11 cellular contexts compared by ENCODE assay signal in genomic region chr12:104738371-104738710, GRCh38.
DNase-seq lines count a peak whose midpoint lies in the region; ATAC-seq, FAIRE-seq and TF ChIP-seq lines count a peak whose summit lies in the region.
"Had no signal": no experiment of that assay in that cellular context is flagged by ENCODE, and none has a peak within 500 bp of the region (broad histone marks: within the 10 kb centered on the region; RNA-seq: fewer than 3 reads in every experiment).

No MANE protein-coding gene starts in this region.

- no peaks in the 10 kb centered on the region for H3K27me3 ChIP-seq in neuronal stem cell (ENCODE audit: control insufficient read depth in 3 of 3, insufficient read depth in 3 of 3, low read depth in 1 of 3, low read length in 3 of 3)
- H3K27me3 ChIP-seq: heart right ventricle had no signal

- H2AFZ ChIP-seq in neuronal stem cell (ENCODE audit: low read length), result peak overlapping the region; percentile 14

- no peak overlapping the region for H2BK5ac ChIP-seq in neuronal stem cell (ENCODE audit: low read length)

- no peak overlapping the region for H4K91ac ChIP-seq in neuronal stem cell (ENCODE audit: low read depth, low read length, poor library complexity)

- H3K18ac ChIP-seq in neuronal stem cell (ENCODE audit: low read length), result no peak overlapping the region

- no peak overlapping the region for H3K23ac ChIP-seq in neuronal stem cell (ENCODE audit: low read depth, low read length, poor library complexity)

- H3K4ac ChIP-seq in neuronal stem cell (ENCODE audit: low read length), result no peak overlapping the region

- H2BK15ac ChIP-seq in neuronal stem cell (ENCODE audit: low read length), result no peak overlapping the region

- DNase-seq in DMS79 (lab: John Stamatoyannopoulos, UW) (peak; percentile 61), NCI-H2029 treated with DMSO at 0.1 percent for 48 hours (lab: John Stamatoyannopoulos, UW) (peak; percentile 36), neuronal stem cell (ENCODE audit: low spot score) (no peak), midbrain (lab: John Stamatoyannopoulos, UW) (no peak), C1 segment of cervical spinal cord (lab: John Stamatoyannopoulos, UW) (no peak), GM12892 (ENCODE audit: insufficient read length) (no peak)
- no peak for DNase-seq in central memory CD8-positive, alpha-beta T cell (ENCODE audit: low spot score in 2 of 2)
- DNase-seq: activated naive CD4-positive, alpha-beta T cell; heart right ventricle; NCI-H1436 treated with DMSO at 0.1 percent for 48 hours; WERI-Rb-1 had no signal

- H3K4me2 ChIP-seq in neuronal stem cell (ENCODE audit: insufficient read depth, low read length, poor library complexity, severe bottlenecking), result no peak overlapping the region

- peaks cover 23% of the 10 kb centered on the region for H3K36me3 Mint-ChIP-seq in central memory CD8-positive, alpha-beta T cell (ENCODE audit: insufficient read depth)

- no peak overlapping the region for H3K4me3 ChIP-seq in neuronal stem cell (ENCODE audit: low read length in 2 of 2)
- H3K4me3 ChIP-seq: heart right ventricle had no signal

- no peaks in the 10 kb centered on the region for H3K36me3 ChIP-seq in neuronal stem cell (replicated peaks in 1 of 2; ENCODE audit: control insufficient read depth in 2 of 2, insufficient read depth in 2 of 2, low read length in 2 of 2)
- H3K36me3 ChIP-seq: heart right ventricle, WERI-Rb-1 had no signal

- H3K14ac ChIP-seq in neuronal stem cell (ENCODE audit: low read length), result no peak overlapping the region

- no peak overlapping the region for H2AK5ac ChIP-seq in neuronal stem cell (ENCODE audit: low read depth, low read length)

- no peak overlapping the region for H4K8ac ChIP-seq in neuronal stem cell (ENCODE audit: low read depth, low read length)

- no peak overlapping the region for H3K27ac ChIP-seq in neuronal stem cell (replicated peaks; ENCODE audit: low read length)
- H3K27ac ChIP-seq: heart right ventricle, WERI-Rb-1 had no signal

- H3K9me3 Mint-ChIP-seq in central memory CD8-positive, alpha-beta T cell, result no peaks in the 10 kb centered on the region

- WGBS in neuronal stem cell (ENCODE audit: extremely low coverage in 2 of 2, insufficient read length in 2 of 2, insufficient replicate concordance in 1 of 2), 2 donors, result no CpG with 5 or more reads among the region's 6 CpGs

- H3K9me3 ChIP-seq in neuronal stem cell (replicated peaks in 1 of 2; ENCODE audit: control insufficient read depth in 2 of 2, insufficient read depth in 1 of 2, low read depth in 1 of 2, low read length in 2 of 2), result no peaks in the 10 kb centered on the region
- H3K9me3 ChIP-seq: heart right ventricle had no signal

- H3K9ac ChIP-seq in neuronal stem cell (ENCODE audit: low read depth, low read length, poor library complexity), result no peak overlapping the region

- no peak overlapping the region for H2BK12ac ChIP-seq in neuronal stem cell (ENCODE audit: low read length)

- ATAC-seq in central memory CD8-positive, alpha-beta T cell (replicated peaks; ENCODE audit: extremely low read depth, poor library complexity, severe bottlenecking), result no peak
- ATAC-seq: heart right ventricle had no signal

- peaks cover 85% of the 10 kb centered on the region for H3K4me1 Mint-ChIP-seq in central memory CD8-positive, alpha-beta T cell

- no peak overlapping the region for H2BK120ac ChIP-seq in neuronal stem cell (ENCODE audit: low read depth, low read length)

- H3K4me1 ChIP-seq in neuronal stem cell (ENCODE audit: control insufficient read depth in 2 of 2, insufficient read depth in 1 of 2, low read depth in 1 of 2, low read length in 2 of 2), result peaks cover 21 to 23% of the 10 kb centered on the region in 2 donors

- peak overlapping the region; percentile 54 for H3K27ac Mint-ChIP-seq in central memory CD8-positive, alpha-beta T cell (ENCODE audit: low read depth)

- H3K79me1 ChIP-seq in neuronal stem cell (ENCODE audit: low read depth, low read length), result no peaks in the 10 kb centered on the region

- TF ChIP-seq POLR2A in GM12892 (IDR thresholded peaks at IDR 0.05; ENCODE audit: low read depth, low read length), result no peak

- H3K27me3 Mint-ChIP-seq in central memory CD8-positive, alpha-beta T cell, result no peaks in the 10 kb centered on the region

- FAIRE-seq in GM12892 (lab: Jason Lieb, UNC), result no peak

- no peak overlapping the region for H3K4me3 Mint-ChIP-seq in central memory CD8-positive, alpha-beta T cell

Comparison
In these comparisons a context has a peak if more than half of its experiments do, and no peak if none do; other contexts are left out.
1. DNase-seq: peak in DMS79 (single experiment) and NCI-H2029 treated with DMSO at 0.1 percent for 48 hours (single experiment); none in central memory CD8-positive, alpha-beta T cell (0 of 2), neuronal stem cell (single experiment), midbrain (single experiment), C1 segment of cervical spinal cord (0 of 14) and GM12892 (single experiment).